ENCODE assay signal across 12 cellular contexts in genomic region chr20:36155629-36155971, GRCh38. TPM values are rescaled to one million over a fixed set of nuclear protein-coding genes. Genes with fewer than 3 reads are reported as not detected.
DNase-seq lines count a peak whose midpoint lies in the region; ATAC-seq and TF ChIP-seq lines count a peak whose summit lies in the region.
"Had no signal": no experiment of that assay in that cellular context is flagged by ENCODE, and none has a peak within 500 bp of the region (broad histone marks: within the 10 kb centered on the region; RNA-seq: fewer than 3 reads in every experiment).

No MANE protein-coding gene starts in this region.

- no peak for TF ChIP-seq POLR2A in breast epithelium (IDR thresholded peaks at IDR 0.05)

- peaks cover 0 to 9% of the 10 kb centered on the region in 2 donors for H3K4me1 ChIP-seq in breast epithelium
- H3K4me1 ChIP-seq in thoracic aorta (ENCODE audit: control insufficient read depth in 1 of 2, low read depth in 2 of 2), result peaks cover 21 to 54% of the 10 kb centered on the region in 2 donors

- DNase-seq in activated naive CD8-positive, alpha-beta T cell treated with anti-CD3 and anti-CD28 coated beads, Interleukin-2, amount 50 U/mL, for 24 hours, result no peak
- DNase-seq in breast epithelium (ENCODE audit: low spot score in 2 of 2), result no peak
- no peak for DNase-seq in mesothelial cell of epicardium (ENCODE audit: low spot score in 2 of 2, unreplicated experiment in 2 of 2)
- DNase-seq in thoracic aorta (ENCODE audit: low spot score), result no peak
- no peak for DNase-seq in NCI-H748 (lab: John Stamatoyannopoulos, UW; ENCODE audit: unreplicated experiment)
- DNase-seq in T1000 (lab: John Stamatoyannopoulos, UW), result no peak
- DNase-seq: activated CD8-positive, alpha-beta memory T cell treated with anti-CD3 and anti-CD28 coated beads, Interleukin-2, amount 10 ng/mL, durations not matched to agents 7 days and 5 days; AML-193; body of pancreas; stimulated activated naive CD8-positive, alpha-beta T cell treated with anti-CD3 and anti-CD28 coated beads, Interleukin-15, amount 100 ng/mL, for 72 hours had no signal

- TF ChIP-seq CTCF in breast epithelium (IDR thresholded peaks at IDR 0.05) (no peak), mesothelial cell of epicardium (IDR thresholded peaks at IDR 0.05; ENCODE audit: unreplicated experiment) (no peak), thoracic aorta (IDR thresholded peaks at IDR 0.05) (no peak)

- peaks cover 10% of the 10 kb centered on the region for H3K4me1 Mint-ChIP-seq in activated naive CD8-positive, alpha-beta T cell (ENCODE audit: low read depth)
- peaks cover 2% of the 10 kb centered on the region for H3K4me1 Mint-ChIP-seq in activated naive CD8-positive, alpha-beta T cell treated with anti-CD3 and anti-CD28 coated beads, Interleukin-2, amount 50 U/mL, for 24 hours
- peaks cover 23% of the 10 kb centered on the region for H3K4me1 Mint-ChIP-seq in mesothelial cell of epicardium

- H3K27me3 Mint-ChIP-seq in activated naive CD8-positive, alpha-beta T cell, result peaks cover 13% of the 10 kb centered on the region
- H3K27me3 Mint-ChIP-seq in activated naive CD8-positive, alpha-beta T cell treated with anti-CD3 and anti-CD28 coated beads, Interleukin-2, amount 50 U/mL, for 24 hours, result peaks cover 23% of the 10 kb centered on the region
- no peaks in the 10 kb centered on the region for H3K27me3 Mint-ChIP-seq in mesothelial cell of epicardium (ENCODE audit: low read depth)

- H3K27ac Mint-ChIP-seq in activated naive CD8-positive, alpha-beta T cell, result no peak overlapping the region
- no peak overlapping the region for H3K27ac Mint-ChIP-seq in activated naive CD8-positive, alpha-beta T cell treated with anti-CD3 and anti-CD28 coated beads, Interleukin-2, amount 50 U/mL, for 24 hours
- no peak overlapping the region for H3K27ac Mint-ChIP-seq in mesothelial cell of epicardium
- H3K27ac Mint-ChIP-seq: activated CD8-positive, alpha-beta memory T cell treated with anti-CD3 and anti-CD28 coated beads, Interleukin-2, amount 10 ng/mL, durations not matched to agents 7 days and 5 days had no signal

- peak overlapping the region in 2 of 3 donors; percentile 68 to 94 for H3K4me3 ChIP-seq in breast epithelium
- H3K4me3 ChIP-seq in thoracic aorta, result peak overlapping the region; percentile 84

- H3K27ac ChIP-seq in breast epithelium, result peak overlapping the region in 1 of 2 donors; percentile 59
- H3K27ac ChIP-seq in thoracic aorta, result peak overlapping the region; percentile 74 to 75

- H3K36me3 ChIP-seq in breast epithelium (no peaks in the 10 kb centered on the region), thoracic aorta (no peaks in the 10 kb centered on the region)

- H3K36me3 Mint-ChIP-seq in activated naive CD8-positive, alpha-beta T cell, result no peaks in the 10 kb centered on the region
- H3K36me3 Mint-ChIP-seq in activated naive CD8-positive, alpha-beta T cell treated with anti-CD3 and anti-CD28 coated beads, Interleukin-2, amount 50 U/mL, for 24 hours (ENCODE audit: low read depth), result no peaks in the 10 kb centered on the region
- no peaks in the 10 kb centered on the region for H3K36me3 Mint-ChIP-seq in mesothelial cell of epicardium
- H3K36me3 Mint-ChIP-seq: activated CD8-positive, alpha-beta memory T cell treated with anti-CD3 and anti-CD28 coated beads, Interleukin-2, amount 10 ng/mL, durations not matched to agents 7 days and 5 days had no signal

- ATAC-seq in activated naive CD8-positive, alpha-beta T cell treated with anti-CD3 and anti-CD28 coated beads, Interleukin-2, amount 50 U/mL, for 24 hours, result no peak
- ATAC-seq in thoracic aorta (ENCODE audit: insufficient number of reproducible peaks, low FRiP score, low read depth) (no peak), GM18907 (IDR thresholded peaks at IDR 0.05; ENCODE audit: unreplicated experiment) (no peak)
- ATAC-seq: activated CD8-positive, alpha-beta memory T cell treated with anti-CD3 and anti-CD28 coated beads, Interleukin-2, amount 10 ng/mL, durations not matched to agents 7 days and 5 days; body of pancreas had no signal

- H3K9me3 Mint-ChIP-seq in activated naive CD8-positive, alpha-beta T cell (ENCODE audit: low read depth), result no peaks in the 10 kb centered on the region
- H3K9me3 Mint-ChIP-seq in activated naive CD8-positive, alpha-beta T cell treated with anti-CD3 and anti-CD28 coated beads, Interleukin-2, amount 50 U/mL, for 24 hours, result no peaks in the 10 kb centered on the region
- no peaks in the 10 kb centered on the region for H3K9me3 Mint-ChIP-seq in mesothelial cell of epicardium
- H3K9me3 Mint-ChIP-seq: stimulated activated naive CD8-positive, alpha-beta T cell treated with anti-CD3 and anti-CD28 coated beads, Interleukin-15, amount 100 ng/mL, for 72 hours had no signal

- H3K9me3 ChIP-seq in breast epithelium, result no peaks in the 10 kb centered on the region
- no peaks in the 10 kb centered on the region for H3K9me3 ChIP-seq in thoracic aorta
- H3K9me3 ChIP-seq: body of pancreas had no signal

- H3K4me3 Mint-ChIP-seq in activated naive CD8-positive, alpha-beta T cell, result peak overlapping the region; percentile 81
- no peak overlapping the region for H3K4me3 Mint-ChIP-seq in activated naive CD8-positive, alpha-beta T cell treated with anti-CD3 and anti-CD28 coated beads, Interleukin-2, amount 50 U/mL, for 24 hours
- peak overlapping the region; percentile 67 for H3K4me3 Mint-ChIP-seq in mesothelial cell of epicardium
- H3K4me3 Mint-ChIP-seq: activated CD8-positive, alpha-beta memory T cell treated with anti-CD3 and anti-CD28 coated beads, Interleukin-2, amount 10 ng/mL, durations not matched to agents 7 days and 5 days had no signal

- intact Hi-C loops in breast epithelium (cut with DNase I; ENCODE audit: low total_unique reads), result no loop called here

- H3K27me3 ChIP-seq in breast epithelium, result no peaks in the 10 kb centered on the region
- H3K27me3 ChIP-seq in thoracic aorta (replicated peaks; ENCODE audit: insufficient read depth), result no peaks in the 10 kb centered on the region
- H3K27me3 ChIP-seq: body of pancreas had no signal

RNA-seq across cellular contexts. Expression of gene EPB41L1, which starts 1.1 kb away (rescaled TPM):
- total RNA-seq in breast epithelium (10 to 100 TPM; 37.0 to 66.4 (median 43.7) TPM), mesothelial cell of epicardium (42.8 to 44.3 TPM (median 43.1 TPM) in 3 replicates), thoracic aorta (100 to 1,000 TPM in 1 of 2 donors, 10 to 100 TPM in 1; 81.1 to 102 TPM)
